1 cellular context compared by ENCODE assay signal in genomic region chr6:128630213-128630612, GRCh38.
TF ChIP-seq lines count a peak whose summit lies in the region.

No MANE protein-coding gene starts in this region.

TF ChIP-seq in GM23338, 12 proteins besides CTCF, POLR2A, EP300 and RAD21 (continued from another document):
- TF ChIP-seq STAT1 (IDR thresholded peaks at IDR 0.05; ENCODE audit: unreplicated experiment), result no peak
- no peak for TF ChIP-seq JUNB (IDR thresholded peaks at IDR 0.05; ENCODE audit: unreplicated experiment)
- no peak for TF ChIP-seq REST (IDR thresholded peaks at IDR 0.05; ENCODE audit: unreplicated experiment)
- TF ChIP-seq EZH2 (IDR thresholded peaks at IDR 0.05; ENCODE audit: low read depth, unreplicated experiment), result no peak
- TF ChIP-seq POLR2AphosphoS5 (IDR thresholded peaks at IDR 0.05; ENCODE audit: low read depth), result no peak
